8 cellular contexts compared by ENCODE assay signal in the genomic region with DNA sequence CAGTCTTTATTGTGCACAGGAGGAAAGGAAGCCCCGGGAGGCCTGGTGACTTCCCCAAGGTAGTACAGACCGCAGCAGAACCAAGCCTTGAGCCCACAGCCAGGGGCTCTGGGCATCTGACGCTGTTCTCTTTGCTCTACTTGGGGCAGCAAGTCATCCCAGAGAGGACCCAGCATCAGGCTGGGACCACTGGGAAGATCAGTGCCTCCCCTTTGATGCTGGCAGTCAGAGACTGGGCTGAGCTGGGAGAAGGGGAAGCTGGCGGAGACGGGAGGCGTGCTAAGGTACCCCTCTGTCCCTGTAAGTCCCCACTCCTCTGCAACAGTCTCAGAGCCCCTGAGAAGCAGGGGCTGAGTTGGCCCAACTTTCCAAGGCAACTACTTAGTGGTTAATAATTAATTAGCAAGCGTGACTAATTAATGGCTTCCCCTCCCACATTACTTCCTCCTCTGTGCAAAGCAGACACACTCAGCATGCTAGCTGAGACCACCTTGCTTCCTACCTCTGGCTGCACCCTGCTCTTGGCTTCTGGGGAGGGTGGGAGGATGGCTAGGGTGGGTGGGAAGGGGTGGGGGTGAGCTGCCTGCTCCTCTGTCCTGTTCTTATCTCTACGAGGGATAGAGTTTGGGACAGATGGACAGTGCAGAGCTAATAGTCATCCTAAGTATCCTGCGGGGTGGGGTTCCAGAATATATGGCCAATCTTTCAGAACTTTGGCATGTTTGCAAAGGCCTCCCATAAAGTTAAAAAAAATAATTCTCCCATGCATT. TPM values are rescaled to one million over a fixed set of nuclear protein-coding genes. Genes with fewer than 3 reads are reported as not detected.
DNase-seq lines count a peak whose midpoint lies in the region; ATAC-seq, FAIRE-seq and TF ChIP-seq lines count a peak whose summit lies in the region.

No MANE protein-coding gene starts in this region.

- H3K9ac ChIP-seq in GM12878 (ENCODE audit: control insufficient read depth, insufficient read depth, low read length), result no peak overlapping the region

- no peaks in the 10 kb centered on the region for H3K27me3 ChIP-seq in GM12878 (replicated peaks in 1 of 2; ENCODE audit: control insufficient read depth in 2 of 2, insufficient read depth in 2 of 2, low read length in 1 of 2)

- H3K27ac Mint-ChIP-seq in neural crest cell (ENCODE audit: unreplicated experiment), result no peak overlapping the region

- H3K4me1 ChIP-seq in GM12878 (ENCODE audit: control insufficient read depth, insufficient read depth, low read length), result peaks cover 21% of the 10 kb centered on the region

- H3K4me2 ChIP-seq in GM12878 (ENCODE audit: control insufficient read depth, insufficient read depth), result peak overlapping the region; percentile 15; the same call in 1 of the 2 replicates

- H3K4me3 ChIP-seq in GM12878, result no peak overlapping the region

- no peak for DNase-seq in GM12878 (ENCODE audit: low read depth, low spot score)
- no peak for DNase-seq in neural crest cell (ENCODE audit: low read depth, low spot score)
- no peak for DNase-seq in hypothalamus (lab: John Stamatoyannopoulos, UW)
- DNase-seq in NCI-H146 treated with DMSO at 0.1 percent for 48 hours (lab: John Stamatoyannopoulos, UW; ENCODE audit: unreplicated experiment), result no peak
- DNase-seq in HEK293T (ENCODE audit: extremely low spot score), result no peak
- DNase-seq in amniotic stem cell (lab: John Stamatoyannopoulos, UW), result no peak

- in situ Hi-C loops in GM12878 (cut with MboI), result no loop called here

- CTCF ChIA-PET in GM12878 (lab: Yijun Ruan, JAX) (interaction anchor here (0.7 to 10.0 kb wide), 10 partner anchors 8 to 146 kb away, joined by 3 to 131 read pairs (median 3); no protein-coding TSS in a partner anchor), HEK293T (lab: Yijun Ruan, JAX) (interaction anchor here (1.2 kb wide), 1 partner anchor 76 kb away, joined by 3 read pairs; no protein-coding TSS in a partner anchor)

- no peak overlapping the region; the same call in 1 of the 2 replicates for H2AFZ ChIP-seq in GM12878 (ENCODE audit: control insufficient read depth, low read depth, low read length)

- H3K36me3 Mint-ChIP-seq in neural crest cell (ENCODE audit: low read depth), result peaks cover 4% of the 10 kb centered on the region

- RAD21 ChIA-PET in GM12878 (lab: Charles Lee; ENCODE audit: unreplicated experiment), result interaction anchor here (1.1 to 11.2 kb wide), 13 partner anchors 8 to 226 kb away, joined by 3 to 139 read pairs (median 6); partner anchors contain the start of gene DDX59

- no peak for TF ChIP-seq CTCF in GM12878 (IDR thresholded peaks at IDR 0.05 in 2 of 3, conservative IDR thresholded peaks at IDR 0.05 in 1 of 3; ENCODE audit: control insufficient read depth in 2 of 3, extremely low read depth in 1 of 3, insufficient read depth in 1 of 3, low read depth in 3 of 3, low read length in 3 of 3)
- TF ChIP-seq CTCF in neural crest cell (conservative IDR thresholded peaks at IDR 0.05), result no peak

- ATAC-seq in GM18909 (IDR thresholded peaks at IDR 0.05; ENCODE audit: poor library complexity, unreplicated experiment) (peak; percentile 64), HG03135 (IDR thresholded peaks at IDR 0.05; ENCODE audit: unreplicated experiment) (peak; percentile 50), GM12878 (peak; percentile 53)

- 72% methylated on average over 9 of the region's 9 CpGs for WGBS in GM12878 (ENCODE audit: insufficient coverage, insufficient replicate concordance, low lambda C conversion rate, missing lambda C conversion rate)

- H3K9me3 ChIP-seq in GM12878 (replicated peaks; ENCODE audit: control insufficient read depth, insufficient read depth, low read length), result no peaks in the 10 kb centered on the region

- no peaks in the 10 kb centered on the region for H3K9me3 Mint-ChIP-seq in neural crest cell

- H3K36me3 ChIP-seq in GM12878 (ENCODE audit: control insufficient read depth in 2 of 2, insufficient read depth in 2 of 2, low read length in 1 of 2), result peaks cover 0 to 14% of the 10 kb centered on the region in 2 experiments; a peak in 2 of 4 replicates

- peaks cover 54% of the 10 kb centered on the region for H3K4me1 Mint-ChIP-seq in neural crest cell

- intact Hi-C loops in GM12878 (cut with micrococcal nuclease; ENCODE audit: unreplicated experiment), result loop anchor here (2.0 kb wide), 1 partner anchor 75 kb away; no protein-coding TSS in a partner anchor

- no peaks in the 10 kb centered on the region; the same call in 1 of the 2 replicates for H3K79me2 ChIP-seq in GM12878 (ENCODE audit: control insufficient read depth, insufficient read depth, low read length)

- TF ChIP-seq EP300 in GM12878 (IDR thresholded peaks at IDR 0.05; ENCODE audit: borderline replicate concordance in 1 of 2, control insufficient read depth in 1 of 2, low read depth in 2 of 2, low read length in 2 of 2), result peak in 1 of 2 experiments; percentile 58; a peak in 1 of 4 replicates

- TF ChIP-seq POLR2A in GM12878 (IDR thresholded peaks at IDR 0.05; ENCODE audit: low read depth, low read length), result no peak

- SMC1A ChIA-PET in GM12878 (lab: Charles Lee; ENCODE audit: uncharacterized antibody, unreplicated experiment), result interaction anchor here (0.9 to 12.2 kb wide), 10 partner anchors 10 to 274 kb away, joined by 3 to 193 read pairs (median 8); no protein-coding TSS in a partner anchor

- BruUV-seq in GM12878 (replicated peaks; lab: Mats Ljungman, UMichigan), result no TSS peak

- peak; percentile 71 for FAIRE-seq in GM12878 (lab: Jason Lieb, UNC)

- no peaks in the 10 kb centered on the region for H3K27me3 Mint-ChIP-seq in neural crest cell (ENCODE audit: low read depth)

- POLR2A ChIA-PET in GM12878 (lab: Charles Lee), result interaction anchor here (0.9 to 5.1 kb wide), 4 partner anchors 11 to 128 kb away, joined by 3 to 49 read pairs (median 5); no protein-coding TSS in a partner anchor
- POLR2A ChIA-PET in HEK293T (lab: Yijun Ruan, JAX), result interaction anchor here (0.6 kb wide), 1 partner anchor 277 kb away, joined by 4 read pairs; no protein-coding TSS in a partner anchor

- peak overlapping the region; percentile 79 for H3K4me3 Mint-ChIP-seq in neural crest cell

- no peak overlapping the region for H3K27ac ChIP-seq in GM12878 (ENCODE audit: control insufficient read depth, insufficient read depth)

- H4K20me1 ChIP-seq in GM12878 (ENCODE audit: control insufficient read depth, insufficient read depth), result no peaks in the 10 kb centered on the region

- TF ChIP-seq RAD21 in GM12878 (IDR thresholded peaks at IDR 0.05; ENCODE audit: insufficient read depth, low read depth, low read length), result no peak

TF ChIP-seq in GM12878, 131 proteins besides CTCF, POLR2A, EP300 and RAD21 (continues in another document):
- TF ChIP-seq IKZF2 (IDR thresholded peaks at IDR 0.05) (peak in 1 of 2 experiments; percentile 35; a peak in 1 of 4 replicates), CHD2 (IDR thresholded peaks at IDR 0.05; ENCODE audit: borderline replicate concordance, low read depth, low read length) (0 out of 2 replicates have a peak, but pooled peaks have one; percentile 11), EED (IDR thresholded peaks at IDR 0.05; ENCODE audit: low read depth) (no peak), TCF12 (IDR thresholded peaks at IDR 0.05; ENCODE audit: low read depth, low read length) (no peak), PAX5 (IDR thresholded peaks at IDR 0.05; ENCODE audit: borderline replicate concordance, low read depth, low read length) (peak; percentile 89)

TF ChIP-seq in HEK293T, 16 proteins besides CTCF, POLR2A, EP300 and RAD21:
- TF ChIP-seq ELF4 (IDR thresholded peaks at IDR 0.05) (no peak), HDGF (IDR thresholded peaks at IDR 0.05; ENCODE audit: borderline replicate concordance) (no peak), SP1 (IDR thresholded peaks at IDR 0.05) (no peak), L3MBTL2 (conservative IDR thresholded peaks at IDR 0.05) (no peak)
TF ChIP-seq in HEK293T: peak in this region for 0.

RNA-seq across cellular contexts. Expression of gene INAVA, which starts 1.3 kb away (rescaled TPM):
- total RNA-seq in GM12878 (2013; cell fraction: nucleolus; rRNA removed), result 50.9 and 53.6 TPM in 2 replicates
- 9.8 and 13.0 TPM in 2 replicates for total RNA-seq in GM12878 (2014; rRNA removed)
- 3.9 and 4.4 TPM in 2 replicates for total RNA-seq in GM12878 (2014; rRNA removed; fragmentation: Illumina TruSeq; extraction: Trizol)
- total RNA-seq in GM12878 (2021), result 14.0 and 14.8 TPM in 2 replicates
- 1.6 TPM for polyA plus RNA-seq in GM12878 (2011; ENCODE audit: low read depth)
- polyA plus RNA-seq in GM12878 (2011; rRNA removed), result 8.1 and 12.9 TPM in 2 replicates
- 18.6 and 22.9 TPM in 2 replicates for polyA plus RNA-seq in GM12878 (2011; cell fraction: cytosol; rRNA removed)
- 40.8 and 44.8 TPM in 2 replicates for polyA plus RNA-seq in GM12878 (2011; cell fraction: nucleus; rRNA removed)
- polyA plus RNA-seq in GM12878 (2012), result 2.3 and 4.3 TPM in 2 replicates
- polyA plus RNA-seq in GM12878 (2014; fragmentation: Illumina TruSeq; extraction: Trizol), result 7.5 and 9.2 TPM in 2 replicates
- 1 to 10 TPM; 7.0 to 9.9 TPM for polyA plus RNA-seq in GM12878 (2014; fragmentation: Nextera tagmentation; extraction: Ambion mirVana)
- 12.2 and 15.4 TPM in 2 replicates for polyA plus RNA-seq in GM12878 (2014; rRNA removed)
- polyA plus RNA-seq in GM12878 (2016; fragmentation: Nextera tagmentation; extraction: Ambion mirVana), result 1 to 10 TPM; 3.6 to 5.3 TPM
- polyA minus RNA-seq in GM12878 (2011; rRNA and poly(A)+ RNA removed), result 8.8 and 10.5 TPM in 2 replicates
- 7.1 and 7.9 TPM in 2 replicates for polyA minus RNA-seq in GM12878 (2011; cell fraction: cytosol; rRNA and poly(A)+ RNA removed)
- polyA minus RNA-seq in GM12878 (2011; cell fraction: nucleus; rRNA and poly(A)+ RNA removed), result 7.9 and 9.5 TPM in 2 replicates
- 50.4 and 51.8 TPM in 2 replicates for total RNA-seq in neural crest cell

RNA-seq across cellular contexts. Expression of gene GPR25, which starts 23.2 kb away (rescaled TPM):
- 0.33 TPM in 1 of 2 replicates, not detected in the other for total RNA-seq in GM12878 (2013; cell fraction: nucleolus; rRNA removed)
- not detected in 2 replicates for total RNA-seq in GM12878 (2014; rRNA removed)
- not detected in 2 replicates for total RNA-seq in GM12878 (2014; rRNA removed; fragmentation: Illumina TruSeq; extraction: Trizol)
- total RNA-seq in GM12878 (2021), result not detected in 2 replicates
- polyA plus RNA-seq in GM12878 (2011; ENCODE audit: low read depth), result not detected
- polyA plus RNA-seq in GM12878 (2011; rRNA removed), result not detected in 2 replicates
- polyA plus RNA-seq in GM12878 (2011; cell fraction: cytosol; rRNA removed), result 0.06 and 0.13 TPM in 2 replicates
- 0.42 TPM in 2 replicates for polyA plus RNA-seq in GM12878 (2011; cell fraction: nucleus; rRNA removed)
- polyA plus RNA-seq in GM12878 (2012), result 0.18 and 0.22 TPM in 2 replicates
- not detected in 2 replicates for polyA plus RNA-seq in GM12878 (2014; fragmentation: Illumina TruSeq; extraction: Trizol)
- not detected for polyA plus RNA-seq in GM12878 (2014; fragmentation: Nextera tagmentation; extraction: Ambion mirVana)
- polyA plus RNA-seq in GM12878 (2014; rRNA removed), result not detected in 2 replicates
- polyA plus RNA-seq in GM12878 (2016; fragmentation: Nextera tagmentation; extraction: Ambion mirVana), result not detected
- polyA minus RNA-seq in GM12878 (2011; rRNA and poly(A)+ RNA removed), result not detected in 2 replicates
- not detected in 2 replicates for polyA minus RNA-seq in GM12878 (2011; cell fraction: cytosol; rRNA and poly(A)+ RNA removed)
- polyA minus RNA-seq in GM12878 (2011; cell fraction: nucleus; rRNA and poly(A)+ RNA removed), result 0.48 TPM in 1 of 2 replicates, not detected in the other
- total RNA-seq in neural crest cell, result not detected in 2 replicates
